In the genomic region with DNA sequence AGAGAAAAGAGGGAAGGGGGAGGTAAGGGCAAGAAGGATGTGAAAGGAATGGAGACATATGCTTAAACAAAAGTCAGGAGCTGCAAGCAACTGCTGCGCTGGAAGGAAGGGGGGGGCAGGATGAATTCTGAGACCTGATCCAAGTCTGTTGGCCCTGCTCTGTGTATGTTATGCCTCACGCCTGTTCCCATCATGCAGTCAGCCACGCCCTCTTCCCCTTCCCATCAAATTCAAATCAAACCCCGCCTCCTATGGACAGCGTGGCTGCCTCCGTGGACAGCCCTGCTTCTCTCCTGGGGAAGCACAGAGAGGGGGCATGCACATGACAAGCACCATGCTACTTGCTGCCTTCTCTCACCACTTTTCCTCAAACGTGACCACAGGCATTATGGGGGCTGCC, we compare ENCODE assay signal across 20 cellular contexts.
"Had no signal": no experiment of that assay in that cellular context is flagged by ENCODE, and none has a peak within 500 bp of the region (broad histone marks: within the 10 kb centered on the region; RNA-seq: fewer than 3 reads in every experiment).

No MANE protein-coding gene starts in this region.

- H3K4me1 ChIP-seq: parathyroid adenoma had no signal

- ATAC-seq: activated naive CD4-positive, alpha-beta T cell treated with anti-CD3 and anti-CD28 coated beads, Interleukin-2, amount 50 U/mL, for 72 hours; esophagus mucosa; gastroesophageal sphincter had no signal

- H3K79me2 ChIP-seq: parathyroid adenoma had no signal

- H3K27ac ChIP-seq: adrenal gland, gastroesophageal sphincter, heart left ventricle, left ventricle myocardium inferior, parathyroid adenoma, sigmoid colon, SK-N-MC, thyroid gland had no signal

- DNase-seq: activated CD4-positive, alpha-beta T cell treated with anti-CD3 and anti-CD28 coated beads, Interleukin-2, amount 50 U/mL, for 4 hours; activated CD4-positive, CD25-positive, alpha-beta regulatory T cell; activated effector memory CD4-positive, alpha-beta T cell treated with anti-CD3 and anti-CD28 coated beads, Interleukin-2, amount 50 U/mL, for 16 hours; activated T-cell treated with anti-CD3 and anti-CD28 coated beads, Interleukin-2, amount 50 U/mL, for 48 hours; adrenal gland; cerebellar nuclear complex; cortex of kidney; heart left ventricle; left ventricle myocardium inferior; mammary epithelial cell; sigmoid colon; stimulated activated CD4-positive, alpha-beta T cell treated with anti-CD3 and anti-CD28 coated beads, Interleukin-4, amount 100 ng/mL, for 4 hours; stimulated activated naive CD4-positive, alpha-beta T cell treated with Interleukin-2 at 50 U/mL for 16 hours; T-helper 9 cell; thyroid gland had no signal

- H3K27me3 ChIP-seq: adrenal gland, gastroesophageal sphincter, heart left ventricle, sigmoid colon, thyroid gland had no signal

- H3K9ac ChIP-seq: parathyroid adenoma had no signal

- H3K9me3 ChIP-seq: adrenal gland, gastroesophageal sphincter, heart left ventricle, left ventricle myocardium inferior, sigmoid colon, thyroid gland had no signal

- H3K4me3 ChIP-seq: adrenal gland, gastroesophageal sphincter, heart left ventricle, left ventricle myocardium inferior, sigmoid colon, SK-N-MC, thyroid gland had no signal

- H2AFZ ChIP-seq: parathyroid adenoma had no signal

- H3K36me3 ChIP-seq: adrenal gland, sigmoid colon, thyroid gland had no signal
